1 cellular context compared by ENCODE assay signal in genomic region chr15:74628949-74629348, GRCh38.
TF ChIP-seq lines count a peak whose summit lies in the region.

No MANE protein-coding gene starts in this region.

TF ChIP-seq in K562, 482 proteins besides CTCF, POLR2A, EP300 and RAD21 (continued from another document):
- TF ChIP-seq MCM7 (IDR thresholded peaks at IDR 0.05) (no peak), POU5F1 (IDR thresholded peaks at IDR 0.05; ENCODE audit: borderline replicate concordance, low read depth, low read length, partially characterized antibody) (no peak), PHF20 (IDR thresholded peaks at IDR 0.05; ENCODE audit: partially characterized antibody) (no peak), CXXC5 (CRISPR knock-in tag; IDR thresholded peaks at IDR 0.05) (no peak), CREB3 (tag; conservative IDR thresholded peaks at IDR 0.05; ENCODE audit: low read depth) (no peak), PRDM10 (IDR thresholded peaks at IDR 0.05; ENCODE audit: partially characterized antibody) (no peak), XRCC4 (IDR thresholded peaks at IDR 0.05; ENCODE audit: extremely low read depth, insufficient read depth, insufficient read length) (no peak), THAP7 (CRISPR knock-in tag; IDR thresholded peaks at IDR 0.05) (no peak), C11orf30 (IDR thresholded peaks at IDR 0.05; ENCODE audit: low read depth) (no peak), SAFB (IDR thresholded peaks at IDR 0.05; ENCODE audit: borderline replicate concordance, low read depth, low read length) (no peak), BMI1 (IDR thresholded peaks at IDR 0.05; ENCODE audit: low read length) (no peak), EHMT2 (IDR thresholded peaks at IDR 0.05) (no peak), CTBP1 (IDR thresholded peaks at IDR 0.05; ENCODE audit: borderline replicate concordance) (no peak), BCL6 (CRISPR knock-in tag; IDR thresholded peaks at IDR 0.05) (no peak), MIER1 (IDR thresholded peaks at IDR 0.05; ENCODE audit: low read depth) (no peak)
